1 cellular context compared by ENCODE assay signal in the genomic region with DNA sequence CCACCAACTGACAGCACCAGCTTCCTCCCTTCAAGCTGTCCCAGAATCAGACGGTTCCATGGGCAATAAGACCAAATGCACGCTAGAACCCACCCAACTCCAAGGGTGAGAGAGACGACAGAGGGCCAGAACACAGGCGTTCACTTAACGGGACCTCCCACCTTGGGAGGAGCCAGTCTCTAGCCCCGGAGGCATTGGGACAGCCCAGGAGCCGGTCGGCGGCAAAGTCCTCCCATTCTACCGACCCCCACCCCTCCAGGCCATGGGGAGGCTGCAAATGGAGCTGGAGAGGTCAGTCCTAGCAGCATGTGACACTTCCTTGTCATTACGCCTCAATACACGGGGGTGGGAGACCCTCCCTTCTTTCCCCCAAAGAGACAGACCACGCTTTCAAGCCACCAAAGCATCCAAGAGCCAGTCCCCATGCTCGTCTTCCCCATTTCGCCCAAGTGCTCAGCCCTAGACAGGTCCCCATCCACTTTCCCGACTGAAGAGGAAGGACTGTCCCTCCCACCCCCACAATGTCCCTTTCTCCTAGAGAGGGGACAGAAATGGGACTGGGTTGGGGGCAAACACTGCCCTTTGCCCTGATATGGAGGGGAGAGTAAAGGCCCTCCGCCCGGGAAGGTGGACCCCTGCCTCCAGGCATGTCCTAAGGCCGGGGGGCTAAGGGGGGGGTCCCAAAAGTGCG.
TF ChIP-seq lines count a peak whose summit lies in the region.

No MANE protein-coding gene starts in this region.

TF ChIP-seq in HepG2, 621 proteins besides CTCF, POLR2A, EP300 and RAD21 (continued from another document and continues in another):
- TF ChIP-seq, protein P1, sequence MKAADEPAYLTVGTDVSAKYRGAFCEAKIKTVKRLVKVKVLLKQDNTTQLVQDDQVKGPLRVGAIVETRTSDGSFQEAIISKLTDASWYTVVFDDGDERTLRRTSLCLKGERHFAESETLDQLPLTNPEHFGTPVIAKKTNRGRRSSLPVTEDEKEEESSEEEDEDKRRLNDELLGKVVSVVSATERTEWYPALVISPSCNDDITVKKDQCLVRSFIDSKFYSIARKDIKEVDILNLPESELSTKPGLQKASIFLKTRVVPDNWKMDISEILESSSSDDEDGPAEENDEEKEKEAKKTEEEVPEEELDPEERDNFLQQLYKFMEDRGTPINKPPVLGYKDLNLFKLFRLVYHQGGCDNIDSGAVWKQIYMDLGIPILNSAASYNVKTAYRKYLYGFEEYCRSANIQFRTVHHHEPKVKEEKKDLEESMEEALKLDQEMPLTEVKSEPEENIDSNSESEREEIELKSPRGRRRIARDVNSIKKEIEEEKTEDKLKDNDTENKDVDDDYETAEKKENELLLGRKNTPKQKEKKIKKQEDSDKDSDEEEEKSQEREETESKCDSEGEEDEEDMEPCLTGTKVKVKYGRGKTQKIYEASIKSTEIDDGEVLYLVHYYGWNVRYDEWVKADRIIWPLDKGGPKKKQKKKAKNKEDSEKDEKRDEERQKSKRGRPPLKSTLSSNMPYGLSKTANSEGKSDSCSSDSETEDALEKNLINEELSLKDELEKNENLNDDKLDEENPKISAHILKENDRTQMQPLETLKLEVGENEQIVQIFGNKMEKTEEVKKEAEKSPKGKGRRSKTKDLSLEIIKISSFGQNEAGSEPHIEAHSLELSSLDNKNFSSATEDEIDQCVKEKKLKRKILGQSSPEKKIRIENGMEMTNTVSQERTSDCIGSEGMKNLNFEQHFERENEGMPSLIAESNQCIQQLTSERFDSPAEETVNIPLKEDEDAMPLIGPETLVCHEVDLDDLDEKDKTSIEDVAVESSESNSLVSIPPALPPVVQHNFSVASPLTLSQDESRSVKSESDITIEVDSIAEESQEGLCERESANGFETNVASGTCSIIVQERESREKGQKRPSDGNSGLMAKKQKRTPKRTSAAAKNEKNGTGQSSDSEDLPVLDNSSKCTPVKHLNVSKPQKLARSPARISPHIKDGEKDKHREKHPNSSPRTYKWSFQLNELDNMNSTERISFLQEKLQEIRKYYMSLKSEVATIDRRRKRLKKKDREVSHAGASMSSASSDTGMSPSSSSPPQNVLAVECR (CRISPR knock-in tag; IDR thresholded peaks at IDR 0.05; ENCODE audit: borderline replicate concordance), result peak; percentile 54; the same call in 1 of the 2 replicates
- TF ChIP-seq HNRNPUL1 (IDR thresholded peaks at IDR 0.05; ENCODE audit: low read depth, low read length) (no peak), ASH2L (IDR thresholded peaks at IDR 0.05; ENCODE audit: insufficient read length, low read depth, low read length) (peak; percentile 12), FOXM1 (CRISPR knock-in tag; IDR thresholded peaks at IDR 0.05) (no peak), MAFG (CRISPR knock-in tag; IDR thresholded peaks at IDR 0.05) (no peak), ZNF781 (CRISPR knock-in tag; IDR thresholded peaks at IDR 0.05; ENCODE audit: borderline replicate concordance, not compliant biosample characterization) (peak; percentile 14), ATF7-NPFF (CRISPR knock-in tag; IDR thresholded peaks at IDR 0.05; ENCODE audit: low read depth) (no peak), ZNF329 (CRISPR knock-in tag; IDR thresholded peaks at IDR 0.05; ENCODE audit: low read depth) (no peak), BRD4 (CRISPR knock-in tag; IDR thresholded peaks at IDR 0.05) (no peak), HOXD1 (CRISPR knock-in tag; IDR thresholded peaks at IDR 0.05) (no peak), ESRRA (CRISPR knock-in tag; IDR thresholded peaks at IDR 0.05; ENCODE audit: low read depth) (no peak), GLI4 (CRISPR knock-in tag; IDR thresholded peaks at IDR 0.05; ENCODE audit: borderline replicate concordance) (no peak), ZNF263 (CRISPR knock-in tag; IDR thresholded peaks at IDR 0.05) (peak; percentile 64), RXRA (CRISPR knock-in tag; IDR thresholded peaks at IDR 0.05) (no peak), ZSCAN25 (CRISPR knock-in tag; IDR thresholded peaks at IDR 0.05) (no peak), ZBTB42 (CRISPR knock-in tag; IDR thresholded peaks at IDR 0.05) (no peak), LCORL (IDR thresholded peaks at IDR 0.05) (no peak), LCORL (CRISPR knock-in tag; IDR thresholded peaks at IDR 0.05) (no peak)
- TF ChIP-seq, protein P2, sequence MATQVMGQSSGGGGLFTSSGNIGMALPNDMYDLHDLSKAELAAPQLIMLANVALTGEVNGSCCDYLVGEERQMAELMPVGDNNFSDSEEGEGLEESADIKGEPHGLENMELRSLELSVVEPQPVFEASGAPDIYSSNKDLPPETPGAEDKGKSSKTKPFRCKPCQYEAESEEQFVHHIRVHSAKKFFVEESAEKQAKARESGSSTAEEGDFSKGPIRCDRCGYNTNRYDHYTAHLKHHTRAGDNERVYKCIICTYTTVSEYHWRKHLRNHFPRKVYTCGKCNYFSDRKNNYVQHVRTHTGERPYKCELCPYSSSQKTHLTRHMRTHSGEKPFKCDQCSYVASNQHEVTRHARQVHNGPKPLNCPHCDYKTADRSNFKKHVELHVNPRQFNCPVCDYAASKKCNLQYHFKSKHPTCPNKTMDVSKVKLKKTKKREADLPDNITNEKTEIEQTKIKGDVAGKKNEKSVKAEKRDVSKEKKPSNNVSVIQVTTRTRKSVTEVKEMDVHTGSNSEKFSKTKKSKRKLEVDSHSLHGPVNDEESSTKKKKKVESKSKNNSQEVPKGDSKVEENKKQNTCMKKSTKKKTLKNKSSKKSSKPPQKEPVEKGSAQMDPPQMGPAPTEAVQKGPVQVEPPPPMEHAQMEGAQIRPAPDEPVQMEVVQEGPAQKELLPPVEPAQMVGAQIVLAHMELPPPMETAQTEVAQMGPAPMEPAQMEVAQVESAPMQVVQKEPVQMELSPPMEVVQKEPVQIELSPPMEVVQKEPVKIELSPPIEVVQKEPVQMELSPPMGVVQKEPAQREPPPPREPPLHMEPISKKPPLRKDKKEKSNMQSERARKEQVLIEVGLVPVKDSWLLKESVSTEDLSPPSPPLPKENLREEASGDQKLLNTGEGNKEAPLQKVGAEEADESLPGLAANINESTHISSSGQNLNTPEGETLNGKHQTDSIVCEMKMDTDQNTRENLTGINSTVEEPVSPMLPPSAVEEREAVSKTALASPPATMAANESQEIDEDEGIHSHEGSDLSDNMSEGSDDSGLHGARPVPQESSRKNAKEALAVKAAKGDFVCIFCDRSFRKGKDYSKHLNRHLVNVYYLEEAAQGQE (IDR thresholded peaks at IDR 0.05; ENCODE audit: borderline replicate concordance in 1 of 2, low read depth in 1 of 2, low read length in 2 of 2), result no peak
- TF ChIP-seq, protein P3, sequence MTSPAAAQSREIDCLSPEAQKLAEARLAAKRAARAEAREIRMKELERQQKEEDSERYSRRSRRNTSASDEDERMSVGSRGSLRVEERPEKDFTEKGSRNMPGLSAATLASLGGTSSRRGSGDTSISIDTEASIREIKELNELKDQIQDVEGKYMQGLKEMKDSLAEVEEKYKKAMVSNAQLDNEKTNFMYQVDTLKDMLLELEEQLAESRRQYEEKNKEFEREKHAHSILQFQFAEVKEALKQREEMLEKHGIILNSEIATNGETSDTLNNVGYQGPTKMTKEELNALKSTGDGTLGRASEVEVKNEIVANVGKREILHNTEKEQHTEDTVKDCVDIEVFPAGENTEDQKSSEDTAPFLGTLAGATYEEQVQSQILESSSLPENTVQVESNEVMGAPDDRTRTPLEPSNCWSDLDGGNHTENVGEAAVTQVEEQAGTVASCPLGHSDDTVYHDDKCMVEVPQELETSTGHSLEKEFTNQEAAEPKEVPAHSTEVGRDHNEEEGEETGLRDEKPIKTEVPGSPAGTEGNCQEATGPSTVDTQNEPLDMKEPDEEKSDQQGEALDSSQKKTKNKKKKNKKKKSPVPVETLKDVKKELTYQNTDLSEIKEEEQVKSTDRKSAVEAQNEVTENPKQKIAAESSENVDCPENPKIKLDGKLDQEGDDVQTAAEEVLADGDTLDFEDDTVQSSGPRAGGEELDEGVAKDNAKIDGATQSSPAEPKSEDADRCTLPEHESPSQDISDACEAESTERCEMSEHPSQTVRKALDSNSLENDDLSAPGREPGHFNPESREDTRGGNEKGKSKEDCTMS (CRISPR knock-in tag; conservative IDR thresholded peaks at IDR 0.05), result no peak
- TF ChIP-seq, protein P4, sequence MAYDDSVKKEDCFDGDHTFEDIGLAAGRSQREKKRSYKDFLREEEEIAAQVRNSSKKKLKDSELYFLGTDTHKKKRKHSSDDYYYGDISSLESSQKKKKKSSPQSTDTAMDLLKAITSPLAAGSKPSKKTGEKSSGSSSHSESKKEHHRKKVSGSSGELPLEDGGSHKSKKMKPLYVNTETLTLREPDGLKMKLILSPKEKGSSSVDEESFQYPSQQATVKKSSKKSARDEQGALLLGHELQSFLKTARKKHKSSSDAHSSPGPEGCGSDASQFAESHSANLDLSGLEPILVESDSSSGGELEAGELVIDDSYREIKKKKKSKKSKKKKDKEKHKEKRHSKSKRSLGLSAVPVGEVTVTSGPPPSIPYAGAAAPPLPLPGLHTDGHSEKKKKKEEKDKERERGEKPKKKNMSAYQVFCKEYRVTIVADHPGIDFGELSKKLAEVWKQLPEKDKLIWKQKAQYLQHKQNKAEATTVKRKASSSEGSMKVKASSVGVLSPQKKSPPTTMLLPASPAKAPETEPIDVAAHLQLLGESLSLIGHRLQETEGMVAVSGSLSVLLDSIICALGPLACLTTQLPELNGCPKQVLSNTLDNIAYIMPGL (CRISPR knock-in tag; IDR thresholded peaks at IDR 0.05; ENCODE audit: borderline replicate concordance in 1 of 2, low read depth in 1 of 2), result peak in 1 of 2 experiments; percentile 51; a peak in 2 of 4 replicates
- TF ChIP-seq, protein P5, sequence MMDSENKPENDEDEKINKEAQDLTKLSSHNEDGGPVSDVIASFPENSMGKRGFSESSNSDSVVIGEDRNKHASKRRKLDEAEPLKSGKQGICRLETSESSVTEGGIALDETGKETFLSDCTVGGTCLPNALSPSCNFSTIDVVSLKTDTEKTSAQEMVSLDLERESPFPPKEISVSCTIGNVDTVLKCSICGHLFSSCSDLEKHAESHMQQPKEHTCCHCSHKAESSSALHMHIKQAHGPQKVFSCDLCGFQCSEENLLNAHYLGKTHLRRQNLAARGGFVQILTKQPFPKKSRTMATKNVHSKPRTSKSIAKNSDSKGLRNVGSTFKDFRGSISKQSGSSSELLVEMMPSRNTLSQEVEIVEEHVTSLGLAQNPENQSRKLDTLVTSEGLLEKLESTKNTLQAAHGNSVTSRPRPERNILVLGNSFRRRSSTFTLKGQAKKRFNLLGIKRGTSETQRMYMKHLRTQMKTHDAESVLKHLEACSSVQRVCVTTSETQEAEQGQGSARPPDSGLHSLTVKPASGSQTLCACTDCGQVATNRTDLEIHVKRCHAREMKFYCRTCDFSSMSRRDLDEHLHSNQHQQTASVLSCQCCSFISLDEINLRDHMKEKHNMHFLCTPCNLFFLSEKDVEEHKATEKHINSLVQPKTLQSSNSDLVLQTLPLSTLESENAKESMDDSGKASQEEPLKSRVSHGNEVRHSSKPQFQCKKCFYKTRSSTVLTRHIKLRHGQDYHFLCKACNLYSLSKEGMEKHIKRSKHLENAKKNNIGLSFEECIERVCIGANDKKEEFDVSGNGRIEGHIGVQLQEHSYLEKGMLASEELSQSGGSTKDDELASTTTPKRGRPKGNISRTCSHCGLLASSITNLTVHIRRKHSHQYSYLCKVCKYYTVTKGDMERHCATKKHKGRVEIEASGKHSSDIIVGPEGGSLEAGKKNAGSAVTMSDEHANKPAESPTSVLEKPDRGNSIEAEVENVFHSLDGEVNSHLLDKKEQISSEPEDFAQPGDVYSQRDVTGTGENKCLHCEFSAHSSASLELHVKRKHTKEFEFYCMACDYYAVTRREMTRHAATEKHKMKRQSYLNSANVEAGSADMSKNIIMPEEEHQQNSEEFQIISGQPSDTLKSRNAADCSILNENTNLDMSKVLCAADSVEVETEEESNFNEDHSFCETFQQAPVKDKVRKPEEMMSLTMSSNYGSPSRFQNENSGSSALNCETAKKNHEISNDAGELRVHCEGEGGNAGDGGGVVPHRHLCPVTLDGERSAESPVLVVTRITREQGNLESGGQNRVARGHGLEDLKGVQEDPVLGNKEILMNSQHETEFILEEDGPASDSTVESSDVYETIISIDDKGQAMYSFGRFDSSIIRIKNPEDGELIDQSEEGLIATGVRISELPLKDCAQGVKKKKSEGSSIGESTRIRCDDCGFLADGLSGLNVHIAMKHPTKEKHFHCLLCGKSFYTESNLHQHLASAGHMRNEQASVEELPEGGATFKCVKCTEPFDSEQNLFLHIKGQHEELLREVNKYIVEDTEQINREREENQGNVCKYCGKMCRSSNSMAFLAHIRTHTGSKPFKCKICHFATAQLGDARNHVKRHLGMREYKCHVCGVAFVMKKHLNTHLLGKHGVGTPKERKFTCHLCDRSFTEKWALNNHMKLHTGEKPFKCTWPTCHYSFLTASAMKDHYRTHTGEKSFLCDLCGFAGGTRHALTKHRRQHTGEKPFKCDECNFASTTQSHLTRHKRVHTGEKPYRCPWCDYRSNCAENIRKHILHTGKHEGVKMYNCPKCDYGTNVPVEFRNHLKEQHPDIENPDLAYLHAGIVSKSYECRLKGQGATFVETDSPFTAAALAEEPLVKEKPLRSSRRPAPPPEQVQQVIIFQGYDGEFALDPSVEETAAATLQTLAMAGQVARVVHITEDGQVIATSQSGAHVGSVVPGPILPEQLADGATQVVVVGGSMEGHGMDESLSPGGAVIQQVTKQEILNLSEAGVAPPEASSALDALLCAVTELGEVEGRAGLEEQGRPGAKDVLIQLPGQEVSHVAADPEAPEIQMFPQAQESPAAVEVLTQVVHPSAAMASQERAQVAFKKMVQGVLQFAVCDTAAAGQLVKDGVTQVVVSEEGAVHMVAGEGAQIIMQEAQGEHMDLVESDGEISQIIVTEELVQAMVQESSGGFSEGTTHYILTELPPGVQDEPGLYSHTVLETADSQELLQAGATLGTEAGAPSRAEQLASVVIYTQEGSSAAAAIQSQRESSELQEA (CRISPR knock-in tag; IDR thresholded peaks at IDR 0.05; ENCODE audit: not compliant biosample characterization), result no peak
- TF ChIP-seq, protein P6, sequence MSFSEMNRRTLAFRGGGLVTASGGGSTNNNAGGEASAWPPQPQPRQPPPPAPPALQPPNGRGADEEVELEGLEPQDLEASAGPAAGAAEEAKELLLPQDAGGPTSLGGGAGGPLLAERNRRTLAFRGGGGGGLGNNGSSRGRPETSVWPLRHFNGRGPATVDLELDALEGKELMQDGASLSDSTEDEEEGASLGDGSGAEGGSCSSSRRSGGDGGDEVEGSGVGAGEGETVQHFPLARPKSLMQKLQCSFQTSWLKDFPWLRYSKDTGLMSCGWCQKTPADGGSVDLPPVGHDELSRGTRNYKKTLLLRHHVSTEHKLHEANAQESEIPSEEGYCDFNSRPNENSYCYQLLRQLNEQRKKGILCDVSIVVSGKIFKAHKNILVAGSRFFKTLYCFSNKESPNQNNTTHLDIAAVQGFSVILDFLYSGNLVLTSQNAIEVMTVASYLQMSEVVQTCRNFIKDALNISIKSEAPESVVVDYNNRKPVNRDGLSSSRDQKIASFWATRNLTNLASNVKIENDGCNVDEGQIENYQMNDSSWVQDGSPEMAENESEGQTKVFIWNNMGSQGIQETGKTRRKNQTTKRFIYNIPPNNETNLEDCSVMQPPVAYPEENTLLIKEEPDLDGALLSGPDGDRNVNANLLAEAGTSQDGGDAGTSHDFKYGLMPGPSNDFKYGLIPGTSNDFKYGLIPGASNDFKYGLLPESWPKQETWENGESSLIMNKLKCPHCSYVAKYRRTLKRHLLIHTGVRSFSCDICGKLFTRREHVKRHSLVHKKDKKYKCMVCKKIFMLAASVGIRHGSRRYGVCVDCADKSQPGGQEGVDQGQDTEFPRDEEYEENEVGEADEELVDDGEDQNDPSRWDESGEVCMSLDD (CRISPR knock-in tag; IDR thresholded peaks at IDR 0.05; ENCODE audit: borderline replicate concordance), result no peak
